Comparison of ENCODE assay signal across 1 cellular context in genomic region chr20:46573234-46573633, GRCh38.
TF ChIP-seq lines count a peak whose summit lies in the region.

No MANE protein-coding gene starts in this region.

TF ChIP-seq in K562, 482 proteins besides CTCF, POLR2A, EP300 and RAD21:
- TF ChIP-seq ZNF780A (CRISPR knock-in tag; IDR thresholded peaks at IDR 0.05) (no peak), SNRNP70 (optimal IDR thresholded peaks at IDR 0.05; ENCODE audit: low read depth, low read length) (no peak), PRMT5 (CRISPR knock-in tag; IDR thresholded peaks at IDR 0.05) (no peak), ZNF764 (CRISPR knock-in tag; IDR thresholded peaks at IDR 0.05; ENCODE audit: low read depth) (no peak), ZNF232 (CRISPR knock-in tag; IDR thresholded peaks at IDR 0.05) (no peak), MEIS2 (IDR thresholded peaks at IDR 0.05; ENCODE audit: partially characterized antibody) (peak; percentile 33), ZBTB43 (CRISPR knock-in tag; IDR thresholded peaks at IDR 0.05) (no peak), CBFA2T3 (IDR thresholded peaks at IDR 0.05) (peak; percentile 65), RFX7 (CRISPR knock-in tag; IDR thresholded peaks at IDR 0.05) (no peak), CHD7 (IDR thresholded peaks at IDR 0.05; ENCODE audit: low read depth, low read length) (no peak), E4F1 (CRISPR knock-in tag; IDR thresholded peaks at IDR 0.05; ENCODE audit: borderline replicate concordance) (no peak), HDAC1 (IDR thresholded peaks at IDR 0.05) (no peak), ZBTB34 (CRISPR knock-in tag; IDR thresholded peaks at IDR 0.05) (no peak), SPI1 (IDR thresholded peaks at IDR 0.05; ENCODE audit: borderline replicate concordance, low read depth, low read length) (no peak), MCM3 (IDR thresholded peaks at IDR 0.05) (no peak), KLF13 (tag; IDR thresholded peaks at IDR 0.05; ENCODE audit: borderline replicate concordance, low read depth) (no peak), TAL1 (IDR thresholded peaks at IDR 0.05) (peak; percentile 34; the same call in 1 of the 2 replicates), ELF2 (CRISPR knock-in tag; IDR thresholded peaks at IDR 0.05) (no peak), ZNF197 (CRISPR knock-in tag; IDR thresholded peaks at IDR 0.05; ENCODE audit: low read depth) (no peak), RB1 (IDR thresholded peaks at IDR 0.05; ENCODE audit: low read depth) (no peak), RBM39 (optimal IDR thresholded peaks at IDR 0.05; ENCODE audit: low read depth, low read length) (no peak), TFAM (CRISPR knock-in tag; conservative IDR thresholded peaks at IDR 0.05) (no peak), RHOXF2B (CRISPR knock-in tag; conservative IDR thresholded peaks at IDR 0.05) (no peak), CBFA2T2 (conservative IDR thresholded peaks at IDR 0.05) (peak; percentile 56), ARID1B (IDR thresholded peaks at IDR 0.05) (peak; percentile 26; the same call in 1 of the 2 replicates), MCM2 (IDR thresholded peaks at IDR 0.05; ENCODE audit: low read depth) (no peak), ELF1 (tag; IDR thresholded peaks at IDR 0.05) (no peak), TCF3 (CRISPR knock-in tag; IDR thresholded peaks at IDR 0.05) (peak; percentile 30), STAT5B (CRISPR knock-in tag; IDR thresholded peaks at IDR 0.05) (no peak), ILK (tag; IDR thresholded peaks at IDR 0.05; ENCODE audit: borderline replicate concordance, low read depth) (no peak), GTF3C2 (IDR thresholded peaks at IDR 0.05; ENCODE audit: borderline replicate concordance, extremely low read depth, insufficient read length) (no peak), PPARD (CRISPR knock-in tag; IDR thresholded peaks at IDR 0.05) (no peak), TEAD1 (CRISPR knock-in tag; IDR thresholded peaks at IDR 0.05) (no peak), ZNF699 (CRISPR knock-in tag; IDR thresholded peaks at IDR 0.05; ENCODE audit: insufficient replicate concordance) (no peak), ID3 (CRISPR knock-in tag; IDR thresholded peaks at IDR 0.05) (no peak), ID3 (tag; IDR thresholded peaks at IDR 0.05) (peak; percentile 74; the same call in 1 of the 2 replicates)
